18 cellular contexts compared by ENCODE assay signal in the genomic region with DNA sequence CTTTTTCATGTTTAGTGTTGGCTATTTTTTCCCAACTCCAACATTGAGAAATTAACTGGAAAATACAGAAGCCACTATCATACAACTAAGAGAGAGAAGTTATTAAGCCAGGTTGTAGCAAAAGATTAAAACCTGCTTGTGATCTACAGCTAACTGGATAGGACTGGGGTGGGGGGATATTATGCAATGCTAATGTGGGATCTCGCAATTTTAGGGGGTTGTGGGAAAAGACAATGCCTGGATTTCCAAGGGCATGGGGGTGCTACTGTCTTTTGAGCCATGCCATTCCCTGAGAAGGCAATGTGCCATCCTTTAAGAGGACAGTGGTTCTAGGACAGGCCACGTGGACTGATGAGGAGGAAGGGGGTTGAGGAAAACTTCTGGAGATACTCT.
"Had no signal": no experiment of that assay in that cellular context is flagged by ENCODE, and none has a peak within 500 bp of the region (broad histone marks: within the 10 kb centered on the region; RNA-seq: fewer than 3 reads in every experiment).

No MANE protein-coding gene starts in this region.

- H3K27me3 Mint-ChIP-seq: activated naive CD8-positive, alpha-beta T cell treated with anti-CD3 and anti-CD28 coated beads, Interleukin-2, amount 50 U/mL, for 24 hours; stimulated activated naive CD8-positive, alpha-beta T cell treated with anti-CD3 and anti-CD28 coated beads, Interleukin-15, amount 100 ng/mL, for 72 hours had no signal

- H3K4me3 Mint-ChIP-seq: activated naive CD8-positive, alpha-beta T cell treated with anti-CD3 and anti-CD28 coated beads, Interleukin-2, amount 50 U/mL, for 24 hours; endodermal cell; nephron progenitor cell; stimulated activated naive CD8-positive, alpha-beta T cell treated with anti-CD3 and anti-CD28 coated beads, Interleukin-15, amount 100 ng/mL, for 72 hours had no signal

- H3K27ac ChIP-seq: ascending aorta, breast epithelium, gastroesophageal sphincter, hepatocyte, left lung, prostate gland, upper lobe of left lung had no signal

- H3K27ac Mint-ChIP-seq: activated naive CD8-positive, alpha-beta T cell treated with anti-CD3 and anti-CD28 coated beads, Interleukin-2, amount 50 U/mL, for 24 hours; endodermal cell had no signal

- H3K27me3 ChIP-seq: ascending aorta, breast epithelium, gastroesophageal sphincter, hepatocyte, left lung, upper lobe of left lung had no signal

- H3K4me3 ChIP-seq: ascending aorta, breast epithelium, gastroesophageal sphincter, hepatocyte, left lung, prostate gland, upper lobe of left lung had no signal

- ATAC-seq: activated naive CD8-positive, alpha-beta T cell treated with anti-CD3 and anti-CD28 coated beads, Interleukin-2, amount 50 U/mL, for 24 hours; gastroesophageal sphincter; left lung; sciatic nerve; stimulated activated naive CD8-positive, alpha-beta T cell treated with anti-CD3 and anti-CD28 coated beads, Interleukin-15, amount 100 ng/mL, for 72 hours had no signal

- H3K79me2 ChIP-seq: hepatocyte had no signal

- DNase-seq: activated CD4-positive, alpha-beta T cell treated with anti-CD3 and anti-CD28 coated beads for 4 hours; activated CD8-positive, alpha-beta memory T cell treated with anti-CD3 and anti-CD28 coated beads, Interleukin-2, amount 50 U/mL, for 48 hours; activated gamma-delta T cell treated with Interleukin-2 at 50 U/mL for 16 hours; activated naive CD8-positive, alpha-beta T cell treated with anti-CD3 and anti-CD28 coated beads, Interleukin-2, amount 50 U/mL, for 24 hours; endodermal cell; erythroblast; left lung; mesenchymal stem cell; nephron progenitor cell; stimulated activated naive CD8-positive, alpha-beta T cell treated with anti-CD3 and anti-CD28 coated beads, Interleukin-15, amount 100 ng/mL, for 72 hours; T1000; upper lobe of left lung had no signal

- H2AFZ ChIP-seq: hepatocyte had no signal

- H3K4me2 ChIP-seq: hepatocyte had no signal

- H3K9me3 Mint-ChIP-seq: activated naive CD8-positive, alpha-beta T cell treated with anti-CD3 and anti-CD28 coated beads, Interleukin-2, amount 50 U/mL, for 24 hours; endodermal cell; nephron progenitor cell; stimulated activated naive CD8-positive, alpha-beta T cell treated with anti-CD3 and anti-CD28 coated beads, Interleukin-15, amount 100 ng/mL, for 72 hours had no signal

- H3K4me1 ChIP-seq: ascending aorta, breast epithelium, gastroesophageal sphincter, left lung, prostate gland, upper lobe of left lung had no signal
